ENCODE assay signal across 19 cellular contexts in genomic region chr15:29566914-29567313, GRCh38.
"Had no signal": no experiment of that assay in that cellular context is flagged by ENCODE, and none has a peak within 500 bp of the region (broad histone marks: within the 10 kb centered on the region; RNA-seq: fewer than 3 reads in every experiment).

No MANE protein-coding gene starts in this region.

- H3K4me1 Mint-ChIP-seq: activated CD4-positive, alpha-beta T cell treated with anti-CD3 and anti-CD28 coated beads, Interleukin-2, amount 10 ng/mL, durations not matched to agents 24 days and 14 days had no signal

- H3K27ac Mint-ChIP-seq: activated B cell treated with CpG ODN at 0.5 μM for 24 hours; activated CD4-positive, alpha-beta T cell treated with anti-CD3 and anti-CD28 coated beads, Interleukin-2, amount 10 ng/mL, durations not matched to agents 24 days and 14 days; activated T-helper 2 cell treated with anti-CD3 and anti-CD28 coated beads, Interferon-gamma antibody, Interleukin-2, Interleukin-4, amounts not matched to agents 10 μg/mL and 5 μg/mL and 100 μg/mL, durations not matched to agents 14 hours and 24 hours and 36 hours; brain; dendritic cell treated with granulocyte-macrophage colony-stimulating factor and Interleukin-4, amounts not matched to agents 40 ng/mL and 50 ng/mL, for 4 days; effector memory CD8-positive, alpha-beta T cell; nephron; T-helper 1 cell treated with Interleukin-12 subunit alpha and Interleukin-12 subunit beta and Interleukin-4 antibody, amounts not matched to agents 30 μg/mL and 1 μg/mL, for 36 hours had no signal

- H3K4me3 Mint-ChIP-seq: activated B cell treated with CpG ODN at 0.5 μM for 24 hours; activated CD4-positive, alpha-beta T cell treated with anti-CD3 and anti-CD28 coated beads, Interleukin-2, amount 10 ng/mL, durations not matched to agents 24 days and 14 days; dendritic cell treated with granulocyte-macrophage colony-stimulating factor and Interleukin-4, amounts not matched to agents 40 ng/mL and 50 ng/mL, for 4 days; effector memory CD8-positive, alpha-beta T cell; nephron; T-helper 1 cell treated with Interleukin-12 subunit alpha and Interleukin-12 subunit beta and Interleukin-4 antibody, amounts not matched to agents 30 μg/mL and 1 μg/mL, for 36 hours had no signal

- DNase-seq: activated B cell treated with CpG ODN at 0.5 μM for 24 hours; activated CD4-positive, alpha-beta T cell treated with anti-CD3 and anti-CD28 coated beads, Interleukin-2, amount 10 ng/mL, durations not matched to agents 24 days and 14 days; activated naive CD4-positive, alpha-beta T cell treated with anti-CD3 and anti-CD28 coated beads, Interleukin-2, amount 50 U/mL, for 16 hours; activated T-cell treated with anti-CD3 and anti-CD28 coated beads for 4 hours; cerebellar nuclear complex; effector memory CD8-positive, alpha-beta T cell; hippocampal formation; left colon; mammary epithelial cell; sigmoid colon; stimulated activated CD4-positive, alpha-beta T cell treated with anti-CD3 and anti-CD28 coated beads, Interleukin-2, amount 100 ng/mL, for 24 hours; stimulated activated naive CD4-positive, alpha-beta T cell; substantia nigra; transverse colon had no signal

- ATAC-seq: effector memory CD8-positive, alpha-beta T cell; left colon had no signal

- H3K9me3 Mint-ChIP-seq: activated CD4-positive, alpha-beta T cell treated with anti-CD3 and anti-CD28 coated beads, Interleukin-2, amount 10 ng/mL, durations not matched to agents 24 days and 14 days; activated T-helper 2 cell treated with anti-CD3 and anti-CD28 coated beads, Interferon-gamma antibody, Interleukin-2, Interleukin-4, amounts not matched to agents 10 μg/mL and 5 μg/mL and 100 μg/mL, durations not matched to agents 14 hours and 24 hours and 36 hours; dendritic cell treated with granulocyte-macrophage colony-stimulating factor and Interleukin-4, amounts not matched to agents 40 ng/mL and 50 ng/mL, for 4 days; T-helper 1 cell treated with Interleukin-12 subunit alpha and Interleukin-12 subunit beta and Interleukin-4 antibody, amounts not matched to agents 30 μg/mL and 1 μg/mL, for 36 hours had no signal
